1 cellular context compared by ENCODE assay signal in genomic region chr1:205170532-205171269, GRCh38.
TF ChIP-seq lines count a peak whose summit lies in the region.

No MANE protein-coding gene starts in this region.

TF ChIP-seq in K562, 482 proteins besides CTCF, POLR2A, EP300 and RAD21 (continued from another document and continues in another):
- TF ChIP-seq THRA (IDR thresholded peaks at IDR 0.05), result no peak
- TF ChIP-seq SAP30 (IDR thresholded peaks at IDR 0.05; ENCODE audit: borderline replicate concordance, insufficient read depth, low read depth, low read length, poor library complexity, severe bottlenecking), result no peak
- peak; percentile 62 for TF ChIP-seq ELF1 (tag; IDR thresholded peaks at IDR 0.05)
- TF ChIP-seq GATAD2A (IDR thresholded peaks at IDR 0.05), result no peak; the same call in 1 of the 2 replicates
- TF ChIP-seq DIDO1 (tag; IDR thresholded peaks at IDR 0.05; ENCODE audit: low read depth), result no peak
- TF ChIP-seq RERE (CRISPR knock-in tag; IDR thresholded peaks at IDR 0.05; ENCODE audit: borderline replicate concordance), result no peak
- no peak for TF ChIP-seq ZC3H11A (IDR thresholded peaks at IDR 0.05; ENCODE audit: low read depth, low read length)
- TF ChIP-seq TRIM24 (IDR thresholded peaks at IDR 0.05), result peak in 1 of 2 experiments; percentile 76; a peak in 2 of 4 replicates
- TF ChIP-seq CC2D1A (IDR thresholded peaks at IDR 0.05), result peak; percentile 95
- peak in 1 of 2 experiments; percentile 66; a peak in 1 of 4 replicates for TF ChIP-seq TEAD1 (CRISPR knock-in tag; IDR thresholded peaks at IDR 0.05)
- TF ChIP-seq ZNF395 (CRISPR knock-in tag; IDR thresholded peaks at IDR 0.05), result peak; percentile 33; the same call in 1 of the 2 replicates
- no peak for TF ChIP-seq FOXK2 (conservative IDR thresholded peaks at IDR 0.05 in 1 of 2, IDR thresholded peaks at IDR 0.05 in 1 of 2; ENCODE audit: low read depth in 2 of 2)
- TF ChIP-seq ZNF785 (CRISPR knock-in tag; IDR thresholded peaks at IDR 0.05), result no peak
- no peak for TF ChIP-seq CBFB (CRISPR knock-in tag; IDR thresholded peaks at IDR 0.05)
- TF ChIP-seq SETDB1 (IDR thresholded peaks at IDR 0.05; ENCODE audit: low read length), result no peak
- TF ChIP-seq ZNF140 (CRISPR knock-in tag; IDR thresholded peaks at IDR 0.05), result no peak
- no peak for TF ChIP-seq BRCA1 (IDR thresholded peaks at IDR 0.05)
- no peak for TF ChIP-seq BRCA1 (CRISPR knock-in tag; IDR thresholded peaks at IDR 0.05)
- TF ChIP-seq ZZZ3 (IDR thresholded peaks at IDR 0.05), result no peak
- TF ChIP-seq MTA3 (IDR thresholded peaks at IDR 0.05; ENCODE audit: borderline replicate concordance), result peak; percentile 55; the same call in 1 of the 2 replicates
- peak; percentile 51; the same call in 1 of the 2 replicates for TF ChIP-seq CUX1 (CRISPR knock-in tag; IDR thresholded peaks at IDR 0.05)
- no peak for TF ChIP-seq ZNF280A (IDR thresholded peaks at IDR 0.05; ENCODE audit: low read depth, partially characterized antibody)
- TF ChIP-seq ZNF282 (CRISPR knock-in tag; IDR thresholded peaks at IDR 0.05), result no peak
- TF ChIP-seq BRD9 (IDR thresholded peaks at IDR 0.05; ENCODE audit: low read depth, partially characterized antibody), result peak; percentile 62
- TF ChIP-seq SLC30A9 (CRISPR knock-in tag; IDR thresholded peaks at IDR 0.05), result no peak
- no peak for TF ChIP-seq CBFA2T2 (conservative IDR thresholded peaks at IDR 0.05)
- TF ChIP-seq BCL6 (CRISPR knock-in tag; IDR thresholded peaks at IDR 0.05), result 0 out of 2 replicates have a peak, but pooled peaks have one; percentile 5
- no peak for TF ChIP-seq ZBTB43 (CRISPR knock-in tag; IDR thresholded peaks at IDR 0.05)
- TF ChIP-seq MEF2D (tag; conservative IDR thresholded peaks at IDR 0.05; ENCODE audit: low read depth), result 0 out of 2 replicates have a peak, but pooled peaks have one; percentile 18
- no peak for TF ChIP-seq TGIF2 (CRISPR knock-in tag; IDR thresholded peaks at IDR 0.05)
- peak; percentile 34 for TF ChIP-seq HDAC3 (IDR thresholded peaks at IDR 0.05; ENCODE audit: borderline replicate concordance, partially characterized antibody)
- TF ChIP-seq MAFK (IDR thresholded peaks at IDR 0.05; ENCODE audit: low read length), result no peak
- TF ChIP-seq ZNF311 (CRISPR knock-in tag; IDR thresholded peaks at IDR 0.05), result 0 out of 2 replicates have a peak, but pooled peaks have one; percentile 70
- no peak for TF ChIP-seq FOS (IDR thresholded peaks at IDR 0.05; ENCODE audit: extremely low read depth, insufficient read length)
- no peak for TF ChIP-seq NFE2 (IDR thresholded peaks at IDR 0.05; ENCODE audit: low read depth)
- TF ChIP-seq VEZF1 (CRISPR knock-in tag; IDR thresholded peaks at IDR 0.05), result 0 out of 2 replicates have a peak, but pooled peaks have one; percentile 49
- TF ChIP-seq ZNF518B (CRISPR knock-in tag; IDR thresholded peaks at IDR 0.05), result no peak
